22 cellular contexts compared by ENCODE assay signal in the genomic region with DNA sequence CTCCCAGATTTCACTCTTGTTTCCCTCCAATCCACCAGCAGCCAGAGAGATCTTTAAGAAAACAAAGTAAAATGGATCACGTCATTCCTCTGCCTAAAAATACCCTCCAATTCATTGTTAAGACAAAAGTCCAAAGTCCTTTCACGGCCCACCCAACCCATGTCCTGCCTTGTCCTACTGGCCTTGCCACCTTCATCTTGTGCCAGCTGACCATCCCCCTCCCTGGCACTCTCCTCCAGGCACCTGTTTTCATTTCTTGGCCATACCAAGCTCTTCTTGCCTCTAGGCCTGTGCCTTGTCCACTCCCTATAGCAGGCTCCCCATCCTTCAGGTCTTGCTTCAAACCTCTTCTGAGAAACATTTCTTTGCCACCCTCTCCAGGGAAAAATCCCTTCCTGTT.
"Had no signal": no experiment of that assay in that cellular context is flagged by ENCODE, and none has a peak within 500 bp of the region (broad histone marks: within the 10 kb centered on the region; RNA-seq: fewer than 3 reads in every experiment).

No MANE protein-coding gene starts in this region.

- ATAC-seq: foreskin keratinocyte; gastroesophageal sphincter; heart left ventricle; left lobe of liver; stimulated activated effector memory CD8-positive, alpha-beta T cell treated with anti-CD3 and anti-CD28 coated beads, Interleukin-12 subunit alpha, Interleukin-12 subunit beta, amount 100 ng/mL, for 72 hours had no signal

- H3K27ac ChIP-seq: colonic mucosa, esophagus muscularis mucosa, foreskin keratinocyte, gastroesophageal sphincter, heart left ventricle, hepatocyte, neural progenitor cell, prostate gland, right atrium auricular region, sigmoid colon, suprapubic skin, tibial nerve, upper lobe of left lung had no signal

- DNase-seq: colonic mucosa; effector CD8-positive, alpha-beta T cell; foreskin keratinocyte; heart left ventricle; kidney; naive B cell; sigmoid colon; stimulated activated CD4-positive, alpha-beta T cell treated with anti-CD3 and anti-CD28 coated beads, Interleukin-2, amount 100 ng/mL, for 24 hours; stimulated activated CD4-positive, alpha-beta T cell treated with anti-CD3 and anti-CD28 coated beads, Interleukin-4, amount 100 ng/mL, for 24 hours; stimulated activated naive CD4-positive, alpha-beta T cell treated with Interleukin-2 at 50 U/mL for 16 hours; upper lobe of left lung had no signal

- H3K9me3 ChIP-seq: colonic mucosa, gastroesophageal sphincter, prostate gland, right atrium auricular region, sigmoid colon, suprapubic skin, upper lobe of left lung had no signal

- H3K4me1 ChIP-seq: colonic mucosa, esophagus muscularis mucosa, foreskin keratinocyte, gastroesophageal sphincter, heart left ventricle, neural progenitor cell, prostate gland, right atrium auricular region, sigmoid colon, suprapubic skin, tibial nerve, upper lobe of left lung had no signal

- H3K27me3 ChIP-seq: colonic mucosa, esophagus muscularis mucosa, foreskin keratinocyte, gastroesophageal sphincter, heart left ventricle, hepatocyte, neural progenitor cell, right atrium auricular region, sigmoid colon, suprapubic skin, tibial nerve, upper lobe of left lung had no signal

- H3K36me3 ChIP-seq: colonic mucosa, esophagus muscularis mucosa, gastroesophageal sphincter, heart left ventricle, neural progenitor cell, prostate gland, right atrium auricular region, sigmoid colon, suprapubic skin, tibial nerve, upper lobe of left lung had no signal

- H3K4me3 ChIP-seq: colonic mucosa, esophagus muscularis mucosa, gastroesophageal sphincter, heart left ventricle, hepatocyte, lung, neural progenitor cell, prostate gland, right atrium auricular region, sigmoid colon, suprapubic skin, tibial nerve, upper lobe of left lung had no signal
